In genomic region chr15:45236806-45237205, GRCh38 we compare ENCODE assay signal across 3 cellular contexts. TPM values are rescaled to one million over a fixed set of nuclear protein-coding genes. Genes with fewer than 3 reads are reported as not detected.
"Had no signal": no experiment of that assay in that cellular context is flagged by ENCODE, and none has a peak within 500 bp of the region (broad histone marks: within the 10 kb centered on the region; RNA-seq: fewer than 3 reads in every experiment).

No MANE protein-coding gene starts in this region.

RNA-seq across cellular contexts. Expression of gene SLC28A2, which starts 15.2 kb away (rescaled TPM):
- polyA plus RNA-seq: esophagus, fibroblast of lung, heart right ventricle had no signal
